In genomic region chr1:88735909-88736308, GRCh38 we compare ENCODE assay signal across 5 cellular contexts.
"Had no signal": no experiment of that assay in that cellular context is flagged by ENCODE, and none has a peak within 500 bp of the region (broad histone marks: within the 10 kb centered on the region; RNA-seq: fewer than 3 reads in every experiment).

No MANE protein-coding gene starts in this region.

- DNase-seq: GOT3 had no signal

- H3K9ac ChIP-seq: KMS-11 had no signal

- H3K4me2 ChIP-seq: KMS-11 had no signal

- H3K27ac ChIP-seq: HL-60, KMS-11 had no signal

- H3K27ac Mint-ChIP-seq: HFFc6 had no signal

- H3K9me3 Mint-ChIP-seq: HFFc6 had no signal

- H3K4me3 Mint-ChIP-seq: H9, HFFc6 had no signal
